Comparison of ENCODE assay signal across 1 cellular context in genomic region chr7:1063361-1063760, GRCh38.
TF ChIP-seq lines count a peak whose summit lies in the region.

No MANE protein-coding gene starts in this region.

TF ChIP-seq in H1, 55 proteins besides CTCF, POLR2A, EP300 and RAD21:
- TF ChIP-seq POLR2AphosphoS5 (IDR thresholded peaks at IDR 0.05; ENCODE audit: low read depth, low read length) (no peak), SAP30 (IDR thresholded peaks at IDR 0.05; ENCODE audit: insufficient read depth, insufficient replicate concordance, low read length) (no peak), SP4 (IDR thresholded peaks at IDR 0.05; ENCODE audit: low read length) (no peak), CTBP2 (IDR thresholded peaks at IDR 0.05; ENCODE audit: borderline replicate concordance, insufficient read depth, insufficient read length, low read length) (no peak), CHD2 (IDR thresholded peaks at IDR 0.05; ENCODE audit: low read length) (no peak), MAFK (IDR thresholded peaks at IDR 0.05; ENCODE audit: low read depth, low read length) (no peak), RXRA (IDR thresholded peaks at IDR 0.05; ENCODE audit: insufficient read depth, low read depth, low read length) (no peak), SIN3A (conservative IDR thresholded peaks at IDR 0.05 in 1 of 2, IDR thresholded peaks at IDR 0.05 in 1 of 2; ENCODE audit: low read depth in 1 of 2, low read length in 2 of 2) (no peak), SRF (IDR thresholded peaks at IDR 0.05; ENCODE audit: low read depth, low read length) (no peak), POU5F1 (IDR thresholded peaks at IDR 0.05; ENCODE audit: low read depth, low read length) (no peak), SUZ12 (IDR thresholded peaks at IDR 0.05; ENCODE audit: low read length) (no peak), HDAC6 (IDR thresholded peaks at IDR 0.05; ENCODE audit: low read depth, low read length) (no peak), ATF3 (IDR thresholded peaks at IDR 0.05; ENCODE audit: insufficient read depth, low read depth, low read length) (no peak), CHD7 (IDR thresholded peaks at IDR 0.05; ENCODE audit: insufficient replicate concordance, low read length) (no peak), SP1 (IDR thresholded peaks at IDR 0.05; ENCODE audit: low read depth, low read length) (no peak), FOSL1 (IDR thresholded peaks at IDR 0.05; ENCODE audit: insufficient read depth, low read depth, low read length) (no peak), TAF7 (optimal IDR thresholded peaks at IDR 0.05; ENCODE audit: borderline replicate concordance, low read depth, low read length) (no peak), TCF12 (IDR thresholded peaks at IDR 0.05; ENCODE audit: low read depth, low read length) (no peak), KDM5A (IDR thresholded peaks at IDR 0.05; ENCODE audit: low read length) (no peak), GABPA (IDR thresholded peaks at IDR 0.05; ENCODE audit: borderline replicate concordance, insufficient read depth, low read length) (no peak)
